23 cellular contexts compared by ENCODE assay signal in genomic region chr2:12434609-12435008, GRCh38.
DNase-seq lines count a peak whose midpoint lies in the region; ATAC-seq, FAIRE-seq and TF ChIP-seq lines count a peak whose summit lies in the region.
"Had no signal": no experiment of that assay in that cellular context is flagged by ENCODE, and none has a peak within 500 bp of the region (broad histone marks: within the 10 kb centered on the region; RNA-seq: fewer than 3 reads in every experiment).

No MANE protein-coding gene starts in this region.

- H3K4me3 ChIP-seq in bronchial epithelial cell (ENCODE audit: low read depth, low read length) (no peak overlapping the region), mesendoderm (ENCODE audit: low read length) (no peak overlapping the region), gastrocnemius medialis (no peak overlapping the region)
- H3K4me3 ChIP-seq: GM12878, GM23338 had no signal

- in situ Hi-C loops in gastrocnemius medialis (cut with MboI; ENCODE audit: low sequenced_read_pairs in 4 of 4) = loop anchor here in 1 of 4 donors (25.0 kb wide), 1 partner anchor 278 kb away; the partner anchor contains the start of gene TRIB2

- H2AK5ac ChIP-seq in mesendoderm (ENCODE audit: low read length) = peak overlapping the region; percentile 22

- ATAC-seq in HG02571 (IDR thresholded peaks at IDR 0.05; ENCODE audit: unreplicated experiment) = no peak
- ATAC-seq in naive thymus-derived CD8-positive, alpha-beta T cell = no peak
- no peak for ATAC-seq in gastrocnemius medialis
- ATAC-seq: GM12878, GM23338, HCT116 had no signal

- no peak overlapping the region for H2BK15ac ChIP-seq in mesendoderm (replicated peaks; ENCODE audit: low read depth)

- TF ChIP-seq POLR2A in gastrocnemius medialis (IDR thresholded peaks at IDR 0.05) = no peak

- H3K79me2 ChIP-seq in mesendoderm (ENCODE audit: control insufficient read depth, insufficient read depth, low read length) = no peaks in the 10 kb centered on the region

- peaks cover 17 to 44% (median 35%) of the 10 kb centered on the region in 4 donors for H3K4me1 Mint-ChIP-seq in naive thymus-derived CD8-positive, alpha-beta T cell

- WGBS in mesendoderm (ENCODE audit: extremely low coverage, insufficient coverage, low lambda C conversion rate) = no CpG with 5 or more reads among the region's 8 CpGs

- no peak overlapping the region for H3K4me3 Mint-ChIP-seq in naive thymus-derived CD8-positive, alpha-beta T cell
- H3K4me3 Mint-ChIP-seq: CD4-positive, CD25-positive, alpha-beta regulatory T cell; CD8-positive, alpha-beta memory T cell; GM23338; HFFc6 had no signal

- no peak overlapping the region for H3K4me2 ChIP-seq in mesendoderm (ENCODE audit: low read length)
- H3K4me2 ChIP-seq: GM23338 had no signal

- H2BK120ac ChIP-seq in mesendoderm (ENCODE audit: low read depth, low read length) = no peak overlapping the region

- peaks cover 4% of the 10 kb centered on the region for H3K4me1 ChIP-seq in mesendoderm (ENCODE audit: control insufficient read depth, low read depth, low read length)
- no peaks in the 10 kb centered on the region for H3K4me1 ChIP-seq in gastrocnemius medialis

- FAIRE-seq in bronchial epithelial cell (lab: Jason Lieb, UNC) = peak; percentile 23
- FAIRE-seq: A204.1, D721Med, GM12878, GM19239 had no signal

- no peaks in the 10 kb centered on the region for H3K79me1 ChIP-seq in mesendoderm (ENCODE audit: low read length)

- no peak overlapping the region for H3K18ac ChIP-seq in mesendoderm (ENCODE audit: low read length)

- no peaks in the 10 kb centered on the region for H3K9me3 ChIP-seq in gastrocnemius medialis
- H3K9me3 ChIP-seq: BE2C had no signal

- H3K56ac ChIP-seq in mesendoderm (ENCODE audit: low read length) = no peak overlapping the region

- TF ChIP-seq CTCF in bronchial epithelial cell (IDR thresholded peaks at IDR 0.05; ENCODE audit: insufficient read depth, low read length, severe bottlenecking) = no peak
- TF ChIP-seq CTCF in gastrocnemius medialis (IDR thresholded peaks at IDR 0.05 in 4 of 5, conservative IDR thresholded peaks at IDR 0.05 in 1 of 5) = no peak

- no peak overlapping the region for H4K8ac ChIP-seq in mesendoderm (ENCODE audit: low read depth, low read length)

- H3K9ac ChIP-seq in mesendoderm (ENCODE audit: low read length) = no peak overlapping the region

- no peak overlapping the region for H4K5ac ChIP-seq in mesendoderm (ENCODE audit: low read length)

- no peak overlapping the region for H3K23ac ChIP-seq in mesendoderm (ENCODE audit: low read length)

- POLR2A ChIA-PET in naive thymus-derived CD8-positive, alpha-beta T cell (lab: Charles Lee) = interaction anchor here (1.0 to 2.7 kb wide), 2 partner anchors 19 to 282 kb away, joined by 4 to 17 read pairs; partner anchors contain the start of gene TRIB2

- no peak overlapping the region for H3K4ac ChIP-seq in mesendoderm (ENCODE audit: low read depth, low read length)

- H3K27me3 Mint-ChIP-seq in naive thymus-derived CD8-positive, alpha-beta T cell = no peaks in the 10 kb centered on the region
- H3K27me3 Mint-ChIP-seq: CD4-positive, CD25-positive, alpha-beta regulatory T cell; CD8-positive, alpha-beta memory T cell had no signal

- peak overlapping the region in 2 of 10 donors; percentile 22 to 61 for H3K27ac Mint-ChIP-seq in naive thymus-derived CD8-positive, alpha-beta T cell
- H3K27ac Mint-ChIP-seq: GM23338, HFFc6 had no signal

- H3K27me3 ChIP-seq in bronchial epithelial cell (ENCODE audit: control insufficient read depth, insufficient read depth, low read length) (no peaks in the 10 kb centered on the region), mesendoderm (ENCODE audit: insufficient read depth, low read length, poor library complexity) (no peaks in the 10 kb centered on the region), gastrocnemius medialis (no peaks in the 10 kb centered on the region)
- H3K27me3 ChIP-seq: BE2C had no signal

- no peaks in the 10 kb centered on the region for H3K9me3 Mint-ChIP-seq in naive thymus-derived CD8-positive, alpha-beta T cell
- H3K9me3 Mint-ChIP-seq: CD4-positive, CD25-positive, alpha-beta regulatory T cell; CD8-positive, alpha-beta memory T cell; GM23338; HFFc6 had no signal

- H2BK5ac ChIP-seq in mesendoderm (ENCODE audit: low read length) = peak overlapping the region; percentile 64

- DNase-seq in NCI-H82 treated with DMSO at 0.1 percent for 48 hours (lab: John Stamatoyannopoulos, UW; ENCODE audit: unreplicated experiment) = peak; percentile 11
- no peak for DNase-seq in bronchial epithelial cell (ENCODE audit: low read depth)
- peak; percentile 87 for DNase-seq in mesendoderm
- DNase-seq in HT-29 (ENCODE audit: low spot score) = no peak
- DNase-seq in naive thymus-derived CD8-positive, alpha-beta T cell = no peak
- no peak for DNase-seq in gastrocnemius medialis
- DNase-seq: ACHN; BE2C; C1 segment of cervical spinal cord; CD4-positive, CD25-positive, alpha-beta regulatory T cell; CD8-positive, alpha-beta memory T cell; COR-L47; DMS153; DMS79; H7; HFFc6 had no signal

- H3K36me3 ChIP-seq in bronchial epithelial cell (ENCODE audit: control insufficient read depth, insufficient read depth, low read length) (no peaks in the 10 kb centered on the region), mesendoderm (ENCODE audit: control insufficient read depth, insufficient read depth, low read length) (no peaks in the 10 kb centered on the region), gastrocnemius medialis (no peaks in the 10 kb centered on the region)
- H3K36me3 ChIP-seq: BE2C had no signal

- no peak overlapping the region for H3K27ac ChIP-seq in mesendoderm (ENCODE audit: low read depth, low read length)
- H3K27ac ChIP-seq in gastrocnemius medialis = no peak overlapping the region

- H3K36me3 Mint-ChIP-seq in naive thymus-derived CD8-positive, alpha-beta T cell = no peaks in the 10 kb centered on the region
- H3K36me3 Mint-ChIP-seq: CD4-positive, CD25-positive, alpha-beta regulatory T cell; CD8-positive, alpha-beta memory T cell had no signal

- intact Hi-C loops in gastrocnemius medialis (cut with DNase I; ENCODE audit: low total_unique reads) = no loop called here

Comparison
In these comparisons a context has a peak if more than half of its experiments do, and no peak if none do; other contexts are left out.
1. DNase-seq: peak in NCI-H82 treated with DMSO at 0.1 percent for 48 hours (single experiment) and mesendoderm (single experiment); none in bronchial epithelial cell (single experiment), HT-29 (single experiment), naive thymus-derived CD8-positive, alpha-beta T cell (0 of 10) and gastrocnemius medialis (0 of 2).